In the genomic region with DNA sequence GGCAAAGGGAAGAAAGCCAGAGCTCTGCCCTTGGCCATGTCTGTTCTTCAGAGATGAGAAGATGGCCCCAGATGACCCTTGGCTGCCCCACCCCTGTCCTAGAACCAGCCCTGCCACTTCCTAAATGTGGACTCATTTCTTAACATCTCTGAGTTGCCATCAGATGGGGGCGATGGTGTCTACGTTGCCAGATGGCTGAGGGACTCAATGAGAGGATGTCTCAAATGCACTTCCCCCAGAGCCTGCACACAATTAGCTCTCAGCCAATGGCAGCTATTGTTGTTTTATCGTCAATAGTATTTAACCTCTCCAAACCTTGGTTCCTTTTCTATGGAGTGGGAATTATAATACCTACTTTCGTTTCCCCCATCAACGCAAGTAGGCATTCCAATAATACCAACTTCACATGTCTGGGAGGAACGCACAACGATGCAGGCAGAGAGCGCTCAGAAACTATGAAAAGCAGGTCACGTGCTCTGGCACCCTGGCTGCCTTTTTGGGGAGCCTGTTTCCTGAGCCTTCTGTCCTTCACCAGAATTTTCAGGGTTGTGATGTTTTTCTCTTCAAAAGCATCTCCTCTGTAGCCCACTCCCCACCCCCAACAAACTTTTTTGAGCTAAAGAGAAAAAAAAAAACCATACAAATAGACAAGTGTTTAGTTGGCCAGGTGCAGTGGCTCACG, we compare ENCODE assay signal across 12 cellular contexts.
DNase-seq lines count a peak whose midpoint lies in the region; ATAC-seq and TF ChIP-seq lines count a peak whose summit lies in the region.
"Had no signal": no experiment of that assay in that cellular context is flagged by ENCODE, and none has a peak within 500 bp of the region (broad histone marks: within the 10 kb centered on the region; RNA-seq: fewer than 3 reads in every experiment).

No MANE protein-coding gene starts in this region.

- 66 to 77% methylated on average over 10 of the region's 10 CpGs for WGBS in heart right ventricle, 2 donors
- WGBS in mesendoderm (ENCODE audit: extremely low coverage, insufficient coverage, low lambda C conversion rate) = no CpG with 5 or more reads among the region's 10 CpGs

- no peak overlapping the region for H3K23ac ChIP-seq in mesendoderm (ENCODE audit: low read length)

- no peak overlapping the region for H4K8ac ChIP-seq in mesendoderm (ENCODE audit: low read depth, low read length)

- ATAC-seq in heart right ventricle (no peak), left cardiac atrium (no peak), GM21528 (IDR thresholded peaks at IDR 0.05; ENCODE audit: low FRiP score, unreplicated experiment) (no peak)

- H4K5ac ChIP-seq in mesendoderm (ENCODE audit: low read length) = no peak overlapping the region

- no peaks in the 10 kb centered on the region for H3K79me2 ChIP-seq in mesendoderm (ENCODE audit: control insufficient read depth, insufficient read depth, low read length)

- H3K79me1 ChIP-seq in mesendoderm (ENCODE audit: low read length) = no peaks in the 10 kb centered on the region

- DNase-seq in heart right ventricle (no peak), left cardiac atrium (no peak), dermis blood vessel endothelial cell (peak; percentile 82), mesendoderm (peak; percentile 42), uterus (no peak), dedifferentiated amniotic fluid mesenchymal stem cell (ENCODE audit: extremely low spot score) (no peak), hypothalamus (lab: John Stamatoyannopoulos, UW) (no peak)
- DNase-seq: activated CD4-positive, alpha-beta T cell treated with anti-CD3 and anti-CD28 coated beads, Interleukin-2, amount 50 U/mL, for 48 hours; activated naive CD4-positive, alpha-beta T cell treated with anti-CD3 and anti-CD28 coated beads, Interleukin-2, amount 10 ng/mL, durations not matched to agents 7 days and 5 days; HFFc6; stimulated activated CD4-positive, alpha-beta T cell treated with anti-CD3 and anti-CD28 coated beads, Interleukin-12 subunit alpha, Interleukin-12 subunit beta, amount 100 ng/mL, for 4 hours had no signal

- H3K4me1 ChIP-seq in heart right ventricle (peaks cover 47 to 79% (median 65%) of the 10 kb centered on the region in 9 donors), mesendoderm (ENCODE audit: control insufficient read depth, low read depth, low read length) (no peaks in the 10 kb centered on the region), uterus (peaks cover 25 to 41% of the 10 kb centered on the region in 2 donors)

- H2AK5ac ChIP-seq in mesendoderm (ENCODE audit: low read length) = no peak overlapping the region

- H3K4ac ChIP-seq in mesendoderm (ENCODE audit: low read depth, low read length) = no peak overlapping the region

- peaks cover 0 to 3% (median 0%) of the 10 kb centered on the region in 11 donors for H3K9me3 ChIP-seq in heart right ventricle
- no peaks in the 10 kb centered on the region for H3K9me3 ChIP-seq in uterus

- TF ChIP-seq CTCF in heart right ventricle (IDR thresholded peaks at IDR 0.05) = no peak
- no peak for TF ChIP-seq CTCF in uterus (IDR thresholded peaks at IDR 0.05)

- no peak overlapping the region for H2BK120ac ChIP-seq in mesendoderm (ENCODE audit: low read depth, low read length)

- no peak overlapping the region for H2BK5ac ChIP-seq in mesendoderm (ENCODE audit: low read length)

- H3K18ac ChIP-seq in mesendoderm (ENCODE audit: low read length) = no peak overlapping the region

- no peaks in the 10 kb centered on the region for H3K36me3 ChIP-seq in heart right ventricle
- no peaks in the 10 kb centered on the region for H3K36me3 ChIP-seq in mesendoderm (ENCODE audit: control insufficient read depth, insufficient read depth, low read length)
- H3K36me3 ChIP-seq in uterus = no peaks in the 10 kb centered on the region

- H2BK15ac ChIP-seq in mesendoderm (replicated peaks; ENCODE audit: low read depth) = no peak overlapping the region

- H3K56ac ChIP-seq in mesendoderm (ENCODE audit: low read length) = no peak overlapping the region

- H3K4me2 ChIP-seq in mesendoderm (ENCODE audit: low read length) = no peak overlapping the region

- TF ChIP-seq POLR2A in uterus (IDR thresholded peaks at IDR 0.05) = no peak

- H3K4me3 ChIP-seq in heart right ventricle = no peak overlapping the region
- no peak overlapping the region for H3K4me3 ChIP-seq in mesendoderm (ENCODE audit: low read length)
- H3K4me3 ChIP-seq in uterus = no peak overlapping the region

- H3K27me3 ChIP-seq in heart right ventricle = no peaks in the 10 kb centered on the region
- no peaks in the 10 kb centered on the region for H3K27me3 ChIP-seq in mesendoderm (ENCODE audit: insufficient read depth, low read length, poor library complexity)
- H3K27me3 ChIP-seq in uterus = no peaks in the 10 kb centered on the region

- H3K9ac ChIP-seq in mesendoderm (ENCODE audit: low read length) = no peak overlapping the region

- H3K27ac ChIP-seq in heart right ventricle = peak overlapping the region; percentile 71 to 93 (median 90)
- no peak overlapping the region for H3K27ac ChIP-seq in mesendoderm (ENCODE audit: low read depth, low read length)
- H3K27ac ChIP-seq in uterus = peak overlapping the region; percentile 89 to 90

- intact Hi-C loops in heart right ventricle (cut with DNase I) (loop anchor here in 3 of 10 donors (2.0 to 5.0 kb wide), 3 partner anchors 32 to 58 kb away; no protein-coding TSS in a partner anchor), left cardiac atrium (cut with DNase I) (loop anchor here (2.0 to 10.0 kb wide), 2 partner anchors 32 to 50 kb away; no protein-coding TSS in a partner anchor), uterus (cut with DNase I; ENCODE audit: low total_unique reads) (no loop called here)

Comparison
In these comparisons a context has a peak if more than half of its experiments do, and no peak if none do; other contexts are left out.
1. DNase-seq: peak in dermis blood vessel endothelial cell (single experiment) and mesendoderm (single experiment); none in heart right ventricle (0 of 2), left cardiac atrium (single experiment), uterus (0 of 2), dedifferentiated amniotic fluid mesenchymal stem cell (single experiment) and hypothalamus (0 of 51).